2 cellular contexts compared by ENCODE assay signal in the genomic region with DNA sequence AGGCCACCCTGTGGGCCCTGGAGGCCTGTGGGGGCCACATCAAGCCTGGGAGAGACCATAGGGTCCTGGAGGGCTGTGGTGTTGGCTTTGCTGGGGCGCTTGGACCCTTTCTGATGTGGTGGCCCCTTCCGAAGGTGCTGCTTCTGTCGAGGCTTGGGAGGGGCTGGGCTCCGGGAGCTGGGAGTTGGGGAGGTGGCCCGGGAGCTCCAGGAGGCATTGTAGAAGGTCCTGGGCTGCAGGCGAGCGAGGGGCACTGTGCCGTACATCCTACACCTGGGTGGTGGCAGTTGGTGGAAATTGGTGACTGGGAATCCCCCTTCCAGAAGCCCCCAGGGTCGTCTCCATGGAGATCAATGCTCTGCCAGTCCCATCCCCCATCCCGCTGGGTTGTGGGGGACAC.
TF ChIP-seq lines count a peak whose summit lies in the region.

No MANE protein-coding gene starts in this region.

TF ChIP-seq in SK-N-SH, 30 proteins besides CTCF, POLR2A, EP300 and RAD21:
- TF ChIP-seq, protein P1, sequence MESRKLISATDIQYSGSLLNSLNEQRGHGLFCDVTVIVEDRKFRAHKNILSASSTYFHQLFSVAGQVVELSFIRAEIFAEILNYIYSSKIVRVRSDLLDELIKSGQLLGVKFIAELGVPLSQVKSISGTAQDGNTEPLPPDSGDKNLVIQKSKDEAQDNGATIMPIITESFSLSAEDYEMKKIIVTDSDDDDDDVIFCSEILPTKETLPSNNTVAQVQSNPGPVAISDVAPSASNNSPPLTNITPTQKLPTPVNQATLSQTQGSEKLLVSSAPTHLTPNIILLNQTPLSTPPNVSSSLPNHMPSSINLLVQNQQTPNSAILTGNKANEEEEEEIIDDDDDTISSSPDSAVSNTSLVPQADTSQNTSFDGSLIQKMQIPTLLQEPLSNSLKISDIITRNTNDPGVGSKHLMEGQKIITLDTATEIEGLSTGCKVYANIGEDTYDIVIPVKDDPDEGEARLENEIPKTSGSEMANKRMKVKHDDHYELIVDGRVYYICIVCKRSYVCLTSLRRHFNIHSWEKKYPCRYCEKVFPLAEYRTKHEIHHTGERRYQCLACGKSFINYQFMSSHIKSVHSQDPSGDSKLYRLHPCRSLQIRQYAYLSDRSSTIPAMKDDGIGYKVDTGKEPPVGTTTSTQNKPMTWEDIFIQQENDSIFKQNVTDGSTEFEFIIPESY (IDR thresholded peaks at IDR 0.05; ENCODE audit: borderline replicate concordance, low read depth), result no peak
- TF ChIP-seq NRF1 (IDR thresholded peaks at IDR 0.05; ENCODE audit: low read depth, low read length) (no peak), CHD2 (IDR thresholded peaks at IDR 0.05; ENCODE audit: low read length, partially characterized antibody) (no peak)

TF ChIP-seq in SK-N-SH treated with all-trans-retinoic acid at 6 μM for 48 hours, 23 proteins besides CTCF, POLR2A, EP300 and RAD21:
- no peak for TF ChIP-seq ZC3H10 (CRISPR knock-in tag; IDR thresholded peaks at IDR 0.05)
- no peak for TF ChIP-seq ZFP3 (CRISPR knock-in tag; IDR thresholded peaks at IDR 0.05)
- no peak for TF ChIP-seq ESRRG (CRISPR knock-in tag; IDR thresholded peaks at IDR 0.05)
- TF ChIP-seq, protein P2, sequence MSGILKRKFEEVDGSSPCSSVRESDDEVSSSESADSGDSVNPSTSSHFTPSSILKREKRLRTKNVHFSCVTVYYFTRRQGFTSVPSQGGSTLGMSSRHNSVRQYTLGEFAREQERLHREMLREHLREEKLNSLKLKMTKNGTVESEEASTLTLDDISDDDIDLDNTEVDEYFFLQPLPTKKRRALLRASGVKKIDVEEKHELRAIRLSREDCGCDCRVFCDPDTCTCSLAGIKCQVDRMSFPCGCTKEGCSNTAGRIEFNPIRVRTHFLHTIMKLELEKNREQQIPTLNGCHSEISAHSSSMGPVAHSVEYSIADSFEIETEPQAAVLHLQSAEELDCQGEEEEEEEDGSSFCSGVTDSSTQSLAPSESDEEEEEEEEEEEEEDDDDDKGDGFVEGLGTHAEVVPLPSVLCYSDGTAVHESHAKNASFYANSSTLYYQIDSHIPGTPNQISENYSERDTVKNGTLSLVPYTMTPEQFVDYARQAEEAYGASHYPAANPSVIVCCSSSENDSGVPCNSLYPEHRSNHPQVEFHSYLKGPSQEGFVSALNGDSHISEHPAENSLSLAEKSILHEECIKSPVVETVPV (CRISPR knock-in tag; IDR thresholded peaks at IDR 0.05), result no peak
- no peak for TF ChIP-seq CSDC2 (CRISPR knock-in tag; IDR thresholded peaks at IDR 0.05)
- TF ChIP-seq RARB (CRISPR knock-in tag; IDR thresholded peaks at IDR 0.05), result no peak
- TF ChIP-seq SNAI2 (CRISPR knock-in tag; IDR thresholded peaks at IDR 0.05), result no peak
- no peak for TF ChIP-seq BACH2 (CRISPR knock-in tag; IDR thresholded peaks at IDR 0.05; ENCODE audit: borderline replicate concordance)
- TF ChIP-seq, protein P3, sequence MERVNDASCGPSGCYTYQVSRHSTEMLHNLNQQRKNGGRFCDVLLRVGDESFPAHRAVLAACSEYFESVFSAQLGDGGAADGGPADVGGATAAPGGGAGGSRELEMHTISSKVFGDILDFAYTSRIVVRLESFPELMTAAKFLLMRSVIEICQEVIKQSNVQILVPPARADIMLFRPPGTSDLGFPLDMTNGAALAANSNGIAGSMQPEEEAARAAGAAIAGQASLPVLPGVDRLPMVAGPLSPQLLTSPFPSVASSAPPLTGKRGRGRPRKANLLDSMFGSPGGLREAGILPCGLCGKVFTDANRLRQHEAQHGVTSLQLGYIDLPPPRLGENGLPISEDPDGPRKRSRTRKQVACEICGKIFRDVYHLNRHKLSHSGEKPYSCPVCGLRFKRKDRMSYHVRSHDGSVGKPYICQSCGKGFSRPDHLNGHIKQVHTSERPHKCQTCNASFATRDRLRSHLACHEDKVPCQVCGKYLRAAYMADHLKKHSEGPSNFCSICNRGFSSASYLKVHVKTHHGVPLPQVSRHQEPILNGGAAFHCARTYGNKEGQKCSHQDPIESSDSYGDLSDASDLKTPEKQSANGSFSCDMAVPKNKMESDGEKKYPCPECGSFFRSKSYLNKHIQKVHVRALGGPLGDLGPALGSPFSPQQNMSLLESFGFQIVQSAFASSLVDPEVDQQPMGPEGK (CRISPR knock-in tag; IDR thresholded peaks at IDR 0.05; ENCODE audit: borderline replicate concordance), result no peak
- no peak for TF ChIP-seq OSR1 (CRISPR knock-in tag; IDR thresholded peaks at IDR 0.05)
- no peak for TF ChIP-seq ZNF8 (CRISPR knock-in tag; IDR thresholded peaks at IDR 0.05)
- TF ChIP-seq, protein P4, sequence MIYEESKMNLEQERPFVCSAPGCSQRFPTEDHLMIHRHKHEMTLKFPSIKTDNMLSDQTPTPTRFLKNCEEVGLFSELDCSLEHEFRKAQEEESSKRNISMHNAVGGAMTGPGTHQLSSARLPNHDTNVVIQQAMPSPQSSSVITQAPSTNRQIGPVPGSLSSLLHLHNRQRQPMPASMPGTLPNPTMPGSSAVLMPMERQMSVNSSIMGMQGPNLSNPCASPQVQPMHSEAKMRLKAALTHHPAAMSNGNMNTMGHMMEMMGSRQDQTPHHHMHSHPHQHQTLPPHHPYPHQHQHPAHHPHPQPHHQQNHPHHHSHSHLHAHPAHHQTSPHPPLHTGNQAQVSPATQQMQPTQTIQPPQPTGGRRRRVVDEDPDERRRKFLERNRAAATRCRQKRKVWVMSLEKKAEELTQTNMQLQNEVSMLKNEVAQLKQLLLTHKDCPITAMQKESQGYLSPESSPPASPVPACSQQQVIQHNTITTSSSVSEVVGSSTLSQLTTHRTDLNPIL (CRISPR knock-in tag; IDR thresholded peaks at IDR 0.05; ENCODE audit: low read depth), result no peak
